1 cellular context compared by ENCODE assay signal in the genomic region with DNA sequence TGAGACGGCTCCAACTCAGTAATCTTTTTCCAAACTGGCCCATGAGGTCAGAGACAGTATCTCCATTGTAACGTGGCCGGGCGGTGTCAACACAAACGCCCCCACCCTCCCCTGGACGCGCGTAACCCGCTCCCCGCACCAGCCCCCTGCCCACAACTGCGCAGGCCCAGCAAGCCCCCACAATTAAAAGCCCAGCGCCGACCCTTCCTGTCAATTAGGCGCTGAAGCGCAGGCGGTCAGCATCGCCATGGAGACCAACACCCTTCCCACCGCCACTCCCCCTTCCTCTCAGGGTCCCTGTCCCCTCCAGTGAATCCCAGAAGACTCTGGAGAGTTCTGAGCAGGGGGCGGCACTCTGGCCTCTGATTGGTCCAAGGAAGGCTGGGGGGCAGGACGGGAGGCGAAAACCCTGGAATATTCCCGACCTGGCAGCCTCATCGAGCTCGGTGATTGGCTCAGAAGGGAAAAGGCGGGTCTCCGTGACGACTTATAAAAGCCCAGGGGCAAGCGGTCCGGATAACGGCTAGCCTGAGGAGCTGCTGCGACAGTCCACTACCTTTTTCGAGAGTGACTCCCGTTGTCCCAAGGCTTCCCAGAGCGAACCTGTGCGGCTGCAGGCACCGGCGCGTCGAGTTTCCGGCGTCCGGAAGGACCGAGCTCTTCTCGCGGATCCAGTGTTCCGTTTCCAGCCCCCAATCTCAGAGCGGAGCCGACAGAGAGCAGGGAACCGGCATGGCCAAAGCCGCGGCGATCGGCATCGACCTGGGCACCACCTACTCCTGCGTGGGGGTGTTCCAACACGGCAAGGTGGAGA.
TF ChIP-seq lines count a peak whose summit lies in the region.

A gene (plus strand): TSS at position 519 of the 814 bp plus-strand sequence. CDS start 214 bp downstream, at position 733.
A gene (minus strand): TSS at position 259 of the 814 bp plus-strand sequence. CDS start 3,311 bp downstream, outside the sequence.

TF ChIP-seq in K562, 482 proteins besides CTCF, POLR2A, EP300 and RAD21 (continued from another document and continues in another):
- TF ChIP-seq THRAP3 (IDR thresholded peaks at IDR 0.05; ENCODE audit: borderline replicate concordance) (no peak), DNMT1 (IDR thresholded peaks at IDR 0.05) (0 out of 2 replicates have a peak, but pooled peaks have one; percentile 74), MIER1 (IDR thresholded peaks at IDR 0.05; ENCODE audit: low read depth) (0 out of 2 replicates have a peak, but pooled peaks have one; percentile 64), ARID2 (IDR thresholded peaks at IDR 0.05) (no peak), KAT7 (CRISPR knock-in tag; IDR thresholded peaks at IDR 0.05; ENCODE audit: borderline replicate concordance) (peak; percentile 99), MAFG (tag; conservative IDR thresholded peaks at IDR 0.05) (no peak), E2F3 (CRISPR knock-in tag; IDR thresholded peaks at IDR 0.05) (peak; percentile 67; the same call in 1 of the 2 replicates), KAT2B (IDR thresholded peaks at IDR 0.05; ENCODE audit: low read depth, low read length) (no peak), DDX20 (tag; IDR thresholded peaks at IDR 0.05; ENCODE audit: low read depth) (no peak), ZBTB17 (CRISPR knock-in tag; IDR thresholded peaks at IDR 0.05) (peak; percentile 87), ZNF311 (CRISPR knock-in tag; IDR thresholded peaks at IDR 0.05) (no peak), SMAD1 (IDR thresholded peaks at IDR 0.05; ENCODE audit: low read depth, low read length, partially characterized antibody) (peak; percentile 96), POLR2AphosphoS5 (IDR thresholded peaks at IDR 0.05; ENCODE audit: control insufficient read depth, insufficient read depth, low read depth, low read length) (peak; percentile 99), KLF10 (CRISPR knock-in tag; IDR thresholded peaks at IDR 0.05) (no peak), STAG1 (CRISPR knock-in tag; IDR thresholded peaks at IDR 0.05; ENCODE audit: borderline replicate concordance) (no peak), NR3C1 (CRISPR knock-in tag; IDR thresholded peaks at IDR 0.05) (no peak), SOX6 (IDR thresholded peaks at IDR 0.05) (peak; percentile 36; the same call in 1 of the 2 replicates), TAL1 (IDR thresholded peaks at IDR 0.05) (no peak), SP1 (CRISPR knock-in tag; IDR thresholded peaks at IDR 0.05) (peak; percentile 93), TCFL5 (CRISPR knock-in tag; conservative IDR thresholded peaks at IDR 0.05) (no peak), POLR3A (IDR thresholded peaks at IDR 0.05; ENCODE audit: borderline replicate concordance, extremely low read depth, insufficient read depth, insufficient read length) (no peak), FOSL1 (tag; conservative IDR thresholded peaks at IDR 0.05) (0 out of 2 replicates have a peak, but pooled peaks have one; percentile 39)
- TF ChIP-seq, protein P1, sequence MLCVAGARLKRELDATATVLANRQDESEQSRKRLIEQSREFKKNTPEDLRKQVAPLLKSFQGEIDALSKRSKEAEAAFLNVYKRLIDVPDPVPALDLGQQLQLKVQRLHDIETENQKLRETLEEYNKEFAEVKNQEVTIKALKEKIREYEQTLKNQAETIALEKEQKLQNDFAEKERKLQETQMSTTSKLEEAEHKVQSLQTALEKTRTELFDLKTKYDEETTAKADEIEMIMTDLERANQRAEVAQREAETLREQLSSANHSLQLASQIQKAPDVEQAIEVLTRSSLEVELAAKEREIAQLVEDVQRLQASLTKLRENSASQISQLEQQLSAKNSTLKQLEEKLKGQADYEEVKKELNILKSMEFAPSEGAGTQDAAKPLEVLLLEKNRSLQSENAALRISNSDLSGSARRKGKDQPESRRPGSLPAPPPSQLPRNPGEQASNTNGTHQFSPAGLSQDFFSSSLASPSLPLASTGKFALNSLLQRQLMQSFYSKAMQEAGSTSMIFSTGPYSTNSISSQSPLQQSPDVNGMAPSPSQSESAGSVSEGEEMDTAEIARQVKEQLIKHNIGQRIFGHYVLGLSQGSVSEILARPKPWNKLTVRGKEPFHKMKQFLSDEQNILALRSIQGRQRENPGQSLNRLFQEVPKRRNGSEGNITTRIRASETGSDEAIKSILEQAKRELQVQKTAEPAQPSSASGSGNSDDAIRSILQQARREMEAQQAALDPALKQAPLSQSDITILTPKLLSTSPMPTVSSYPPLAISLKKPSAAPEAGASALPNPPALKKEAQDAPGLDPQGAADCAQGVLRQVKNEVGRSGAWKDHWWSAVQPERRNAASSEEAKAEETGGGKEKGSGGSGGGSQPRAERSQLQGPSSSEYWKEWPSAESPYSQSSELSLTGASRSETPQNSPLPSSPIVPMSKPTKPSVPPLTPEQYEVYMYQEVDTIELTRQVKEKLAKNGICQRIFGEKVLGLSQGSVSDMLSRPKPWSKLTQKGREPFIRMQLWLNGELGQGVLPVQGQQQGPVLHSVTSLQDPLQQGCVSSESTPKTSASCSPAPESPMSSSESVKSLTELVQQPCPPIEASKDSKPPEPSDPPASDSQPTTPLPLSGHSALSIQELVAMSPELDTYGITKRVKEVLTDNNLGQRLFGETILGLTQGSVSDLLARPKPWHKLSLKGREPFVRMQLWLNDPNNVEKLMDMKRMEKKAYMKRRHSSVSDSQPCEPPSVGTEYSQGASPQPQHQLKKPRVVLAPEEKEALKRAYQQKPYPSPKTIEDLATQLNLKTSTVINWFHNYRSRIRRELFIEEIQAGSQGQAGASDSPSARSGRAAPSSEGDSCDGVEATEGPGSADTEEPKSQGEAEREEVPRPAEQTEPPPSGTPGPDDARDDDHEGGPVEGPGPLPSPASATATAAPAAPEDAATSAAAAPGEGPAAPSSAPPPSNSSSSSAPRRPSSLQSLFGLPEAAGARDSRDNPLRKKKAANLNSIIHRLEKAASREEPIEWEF (CRISPR knock-in tag; IDR thresholded peaks at IDR 0.05) = no peak
- TF ChIP-seq, protein P2, sequence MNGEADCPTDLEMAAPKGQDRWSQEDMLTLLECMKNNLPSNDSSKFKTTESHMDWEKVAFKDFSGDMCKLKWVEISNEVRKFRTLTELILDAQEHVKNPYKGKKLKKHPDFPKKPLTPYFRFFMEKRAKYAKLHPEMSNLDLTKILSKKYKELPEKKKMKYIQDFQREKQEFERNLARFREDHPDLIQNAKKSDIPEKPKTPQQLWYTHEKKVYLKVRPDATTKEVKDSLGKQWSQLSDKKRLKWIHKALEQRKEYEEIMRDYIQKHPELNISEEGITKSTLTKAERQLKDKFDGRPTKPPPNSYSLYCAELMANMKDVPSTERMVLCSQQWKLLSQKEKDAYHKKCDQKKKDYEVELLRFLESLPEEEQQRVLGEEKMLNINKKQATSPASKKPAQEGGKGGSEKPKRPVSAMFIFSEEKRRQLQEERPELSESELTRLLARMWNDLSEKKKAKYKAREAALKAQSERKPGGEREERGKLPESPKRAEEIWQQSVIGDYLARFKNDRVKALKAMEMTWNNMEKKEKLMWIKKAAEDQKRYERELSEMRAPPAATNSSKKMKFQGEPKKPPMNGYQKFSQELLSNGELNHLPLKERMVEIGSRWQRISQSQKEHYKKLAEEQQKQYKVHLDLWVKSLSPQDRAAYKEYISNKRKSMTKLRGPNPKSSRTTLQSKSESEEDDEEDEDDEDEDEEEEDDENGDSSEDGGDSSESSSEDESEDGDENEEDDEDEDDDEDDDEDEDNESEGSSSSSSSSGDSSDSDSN (IDR thresholded peaks at IDR 0.05; ENCODE audit: borderline replicate concordance in 1 of 2, low read depth in 2 of 2, low read length in 2 of 2) = peak; percentile 77 to 92; a peak in 3 of 4 replicates
- TF ChIP-seq, protein P3, sequence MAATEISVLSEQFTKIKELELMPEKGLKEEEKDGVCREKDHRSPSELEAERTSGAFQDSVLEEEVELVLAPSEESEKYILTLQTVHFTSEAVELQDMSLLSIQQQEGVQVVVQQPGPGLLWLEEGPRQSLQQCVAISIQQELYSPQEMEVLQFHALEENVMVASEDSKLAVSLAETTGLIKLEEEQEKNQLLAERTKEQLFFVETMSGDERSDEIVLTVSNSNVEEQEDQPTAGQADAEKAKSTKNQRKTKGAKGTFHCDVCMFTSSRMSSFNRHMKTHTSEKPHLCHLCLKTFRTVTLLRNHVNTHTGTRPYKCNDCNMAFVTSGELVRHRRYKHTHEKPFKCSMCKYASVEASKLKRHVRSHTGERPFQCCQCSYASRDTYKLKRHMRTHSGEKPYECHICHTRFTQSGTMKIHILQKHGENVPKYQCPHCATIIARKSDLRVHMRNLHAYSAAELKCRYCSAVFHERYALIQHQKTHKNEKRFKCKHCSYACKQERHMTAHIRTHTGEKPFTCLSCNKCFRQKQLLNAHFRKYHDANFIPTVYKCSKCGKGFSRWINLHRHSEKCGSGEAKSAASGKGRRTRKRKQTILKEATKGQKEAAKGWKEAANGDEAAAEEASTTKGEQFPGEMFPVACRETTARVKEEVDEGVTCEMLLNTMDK (IDR thresholded peaks at IDR 0.05; ENCODE audit: borderline replicate concordance, insufficient read depth, low read depth, low read length, poor library complexity, severe bottlenecking) = no peak
- TF ChIP-seq, protein P4, sequence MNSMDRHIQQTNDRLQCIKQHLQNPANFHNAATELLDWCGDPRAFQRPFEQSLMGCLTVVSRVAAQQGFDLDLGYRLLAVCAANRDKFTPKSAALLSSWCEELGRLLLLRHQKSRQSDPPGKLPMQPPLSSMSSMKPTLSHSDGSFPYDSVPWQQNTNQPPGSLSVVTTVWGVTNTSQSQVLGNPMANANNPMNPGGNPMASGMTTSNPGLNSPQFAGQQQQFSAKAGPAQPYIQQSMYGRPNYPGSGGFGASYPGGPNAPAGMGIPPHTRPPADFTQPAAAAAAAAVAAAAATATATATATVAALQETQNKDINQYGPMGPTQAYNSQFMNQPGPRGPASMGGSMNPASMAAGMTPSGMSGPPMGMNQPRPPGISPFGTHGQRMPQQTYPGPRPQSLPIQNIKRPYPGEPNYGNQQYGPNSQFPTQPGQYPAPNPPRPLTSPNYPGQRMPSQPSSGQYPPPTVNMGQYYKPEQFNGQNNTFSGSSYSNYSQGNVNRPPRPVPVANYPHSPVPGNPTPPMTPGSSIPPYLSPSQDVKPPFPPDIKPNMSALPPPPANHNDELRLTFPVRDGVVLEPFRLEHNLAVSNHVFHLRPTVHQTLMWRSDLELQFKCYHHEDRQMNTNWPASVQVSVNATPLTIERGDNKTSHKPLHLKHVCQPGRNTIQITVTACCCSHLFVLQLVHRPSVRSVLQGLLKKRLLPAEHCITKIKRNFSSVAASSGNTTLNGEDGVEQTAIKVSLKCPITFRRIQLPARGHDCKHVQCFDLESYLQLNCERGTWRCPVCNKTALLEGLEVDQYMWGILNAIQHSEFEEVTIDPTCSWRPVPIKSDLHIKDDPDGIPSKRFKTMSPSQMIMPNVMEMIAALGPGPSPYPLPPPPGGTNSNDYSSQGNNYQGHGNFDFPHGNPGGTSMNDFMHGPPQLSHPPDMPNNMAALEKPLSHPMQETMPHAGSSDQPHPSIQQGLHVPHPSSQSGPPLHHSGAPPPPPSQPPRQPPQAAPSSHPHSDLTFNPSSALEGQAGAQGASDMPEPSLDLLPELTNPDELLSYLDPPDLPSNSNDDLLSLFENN (IDR thresholded peaks at IDR 0.05; ENCODE audit: low read depth in 2 of 2, low read length in 2 of 2) = peak in 1 of 2 experiments; percentile 86; a peak in 2 of 4 replicates
- TF ChIP-seq, protein P5, sequence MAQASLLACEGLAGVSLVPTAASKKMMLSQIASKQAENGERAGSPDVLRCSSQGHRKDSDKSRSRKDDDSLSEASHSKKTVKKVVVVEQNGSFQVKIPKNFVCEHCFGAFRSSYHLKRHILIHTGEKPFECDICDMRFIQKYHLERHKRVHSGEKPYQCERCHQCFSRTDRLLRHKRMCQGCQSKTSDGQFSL (CRISPR knock-in tag; IDR thresholded peaks at IDR 0.05) = peak; percentile 65; the same call in 1 of the 2 replicates
- TF ChIP-seq, protein P5 (tag; IDR thresholded peaks at IDR 0.05) = no peak; a peak in 2 of 4 replicates
- TF ChIP-seq, protein P6, sequence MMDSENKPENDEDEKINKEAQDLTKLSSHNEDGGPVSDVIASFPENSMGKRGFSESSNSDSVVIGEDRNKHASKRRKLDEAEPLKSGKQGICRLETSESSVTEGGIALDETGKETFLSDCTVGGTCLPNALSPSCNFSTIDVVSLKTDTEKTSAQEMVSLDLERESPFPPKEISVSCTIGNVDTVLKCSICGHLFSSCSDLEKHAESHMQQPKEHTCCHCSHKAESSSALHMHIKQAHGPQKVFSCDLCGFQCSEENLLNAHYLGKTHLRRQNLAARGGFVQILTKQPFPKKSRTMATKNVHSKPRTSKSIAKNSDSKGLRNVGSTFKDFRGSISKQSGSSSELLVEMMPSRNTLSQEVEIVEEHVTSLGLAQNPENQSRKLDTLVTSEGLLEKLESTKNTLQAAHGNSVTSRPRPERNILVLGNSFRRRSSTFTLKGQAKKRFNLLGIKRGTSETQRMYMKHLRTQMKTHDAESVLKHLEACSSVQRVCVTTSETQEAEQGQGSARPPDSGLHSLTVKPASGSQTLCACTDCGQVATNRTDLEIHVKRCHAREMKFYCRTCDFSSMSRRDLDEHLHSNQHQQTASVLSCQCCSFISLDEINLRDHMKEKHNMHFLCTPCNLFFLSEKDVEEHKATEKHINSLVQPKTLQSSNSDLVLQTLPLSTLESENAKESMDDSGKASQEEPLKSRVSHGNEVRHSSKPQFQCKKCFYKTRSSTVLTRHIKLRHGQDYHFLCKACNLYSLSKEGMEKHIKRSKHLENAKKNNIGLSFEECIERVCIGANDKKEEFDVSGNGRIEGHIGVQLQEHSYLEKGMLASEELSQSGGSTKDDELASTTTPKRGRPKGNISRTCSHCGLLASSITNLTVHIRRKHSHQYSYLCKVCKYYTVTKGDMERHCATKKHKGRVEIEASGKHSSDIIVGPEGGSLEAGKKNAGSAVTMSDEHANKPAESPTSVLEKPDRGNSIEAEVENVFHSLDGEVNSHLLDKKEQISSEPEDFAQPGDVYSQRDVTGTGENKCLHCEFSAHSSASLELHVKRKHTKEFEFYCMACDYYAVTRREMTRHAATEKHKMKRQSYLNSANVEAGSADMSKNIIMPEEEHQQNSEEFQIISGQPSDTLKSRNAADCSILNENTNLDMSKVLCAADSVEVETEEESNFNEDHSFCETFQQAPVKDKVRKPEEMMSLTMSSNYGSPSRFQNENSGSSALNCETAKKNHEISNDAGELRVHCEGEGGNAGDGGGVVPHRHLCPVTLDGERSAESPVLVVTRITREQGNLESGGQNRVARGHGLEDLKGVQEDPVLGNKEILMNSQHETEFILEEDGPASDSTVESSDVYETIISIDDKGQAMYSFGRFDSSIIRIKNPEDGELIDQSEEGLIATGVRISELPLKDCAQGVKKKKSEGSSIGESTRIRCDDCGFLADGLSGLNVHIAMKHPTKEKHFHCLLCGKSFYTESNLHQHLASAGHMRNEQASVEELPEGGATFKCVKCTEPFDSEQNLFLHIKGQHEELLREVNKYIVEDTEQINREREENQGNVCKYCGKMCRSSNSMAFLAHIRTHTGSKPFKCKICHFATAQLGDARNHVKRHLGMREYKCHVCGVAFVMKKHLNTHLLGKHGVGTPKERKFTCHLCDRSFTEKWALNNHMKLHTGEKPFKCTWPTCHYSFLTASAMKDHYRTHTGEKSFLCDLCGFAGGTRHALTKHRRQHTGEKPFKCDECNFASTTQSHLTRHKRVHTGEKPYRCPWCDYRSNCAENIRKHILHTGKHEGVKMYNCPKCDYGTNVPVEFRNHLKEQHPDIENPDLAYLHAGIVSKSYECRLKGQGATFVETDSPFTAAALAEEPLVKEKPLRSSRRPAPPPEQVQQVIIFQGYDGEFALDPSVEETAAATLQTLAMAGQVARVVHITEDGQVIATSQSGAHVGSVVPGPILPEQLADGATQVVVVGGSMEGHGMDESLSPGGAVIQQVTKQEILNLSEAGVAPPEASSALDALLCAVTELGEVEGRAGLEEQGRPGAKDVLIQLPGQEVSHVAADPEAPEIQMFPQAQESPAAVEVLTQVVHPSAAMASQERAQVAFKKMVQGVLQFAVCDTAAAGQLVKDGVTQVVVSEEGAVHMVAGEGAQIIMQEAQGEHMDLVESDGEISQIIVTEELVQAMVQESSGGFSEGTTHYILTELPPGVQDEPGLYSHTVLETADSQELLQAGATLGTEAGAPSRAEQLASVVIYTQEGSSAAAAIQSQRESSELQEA (IDR thresholded peaks at IDR 0.05; ENCODE audit: low read depth) = no peak
